8 cellular contexts compared by ENCODE assay signal in the genomic region with DNA sequence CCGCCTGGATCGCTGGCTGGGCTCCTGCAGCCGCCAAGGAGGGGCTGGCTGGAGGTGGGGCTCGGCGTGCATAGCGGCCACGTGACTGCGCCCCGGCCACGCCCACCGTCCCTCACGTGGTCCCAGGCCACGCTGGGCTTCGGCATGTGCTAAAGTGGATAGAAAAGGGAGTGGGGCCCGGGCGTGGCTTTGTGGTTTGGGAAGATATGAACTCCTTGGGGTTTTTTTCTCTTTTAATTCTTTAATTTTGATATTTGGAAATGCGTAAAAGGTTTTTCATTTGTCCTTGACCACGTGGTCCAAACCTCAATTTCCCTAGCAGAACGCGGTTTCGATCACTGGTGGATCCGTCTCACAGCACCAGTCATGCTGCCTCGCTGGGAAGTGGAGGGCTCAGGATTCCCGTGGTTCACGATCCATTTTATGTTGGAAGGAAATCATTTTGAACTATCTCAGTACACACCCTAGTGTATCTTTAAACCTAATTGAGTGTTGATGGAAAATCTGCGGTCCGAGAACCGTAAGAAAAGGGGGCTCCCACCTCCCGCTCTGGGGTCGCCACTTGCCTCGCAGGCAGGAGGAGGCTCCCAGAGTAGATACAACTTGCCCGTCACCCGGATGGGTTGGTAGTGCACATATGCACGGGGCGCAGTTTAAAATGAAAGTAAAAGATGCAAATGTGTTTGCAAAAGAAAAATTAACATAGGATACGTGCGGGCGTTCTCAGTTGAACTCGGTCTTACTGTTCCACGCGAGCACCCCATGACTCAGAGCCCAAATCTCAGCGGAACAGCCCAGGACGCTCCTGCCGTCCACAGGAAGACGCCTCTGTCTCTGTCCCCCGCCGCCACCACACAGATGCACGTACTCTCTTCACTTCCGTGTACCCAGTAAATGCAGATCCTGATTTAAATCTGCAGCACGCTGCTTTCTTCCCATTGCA.
A peak's percentile ranks its signal among the peaks of the same experiment; 100 is the strongest.
DNase-seq lines count a peak whose midpoint lies in the region; ATAC-seq and TF ChIP-seq lines count a peak whose summit lies in the region.

No MANE protein-coding gene starts in this region.

- H3K9me3 Mint-ChIP-seq in activated naive CD8-positive, alpha-beta T cell treated with anti-CD3 and anti-CD28 coated beads, Interleukin-2, amount 10 ng/mL, durations not matched to agents 7 days and 5 days: no peaks in the 10 kb centered on the region

- peak; percentile 89 for DNase-seq in Caki2 (ENCODE audit: low read depth)
- DNase-seq in activated naive CD8-positive, alpha-beta T cell treated with anti-CD3 and anti-CD28 coated beads, Interleukin-2, amount 10 ng/mL, durations not matched to agents 7 days and 5 days: peak; percentile 81
- DNase-seq in heart right ventricle: peak; percentile 76 to 79
- DNase-seq in retinal pigment epithelial cell (ENCODE audit: low read depth): no peak
- DNase-seq in HAP-1 (ENCODE audit: low spot score in 2 of 2): no peak

- H2AFZ ChIP-seq in SU-DHL-6 (ENCODE audit: low read depth, low read length, severe bottlenecking): peak overlapping the region; percentile 68

- intact Hi-C loops in heart right ventricle (cut with DNase I): no loop called here

- peaks cover 16% of the 10 kb centered on the region for H3K4me1 Mint-ChIP-seq in activated naive CD8-positive, alpha-beta T cell treated with anti-CD3 and anti-CD28 coated beads, Interleukin-2, amount 10 ng/mL, durations not matched to agents 7 days and 5 days

- in situ Hi-C loops in Caki2 (cut with HindIII; ENCODE audit: low pct_unique_long_range_greater_than_20kb, low sequenced_read_pairs) (no loop called here), HAP-1 (cut with MboI; ENCODE audit: low sequenced_read_pairs) (no loop called here)

- H3K9me2 ChIP-seq in SU-DHL-6 (replicated peaks; ENCODE audit: insufficient read depth, low read length): no peaks in the 10 kb centered on the region

- no peaks in the 10 kb centered on the region for H3F3A ChIP-seq in SU-DHL-6 (ENCODE audit: insufficient read depth)

- no peaks in the 10 kb centered on the region for H3K27me3 Mint-ChIP-seq in activated naive CD8-positive, alpha-beta T cell treated with anti-CD3 and anti-CD28 coated beads, Interleukin-2, amount 10 ng/mL, durations not matched to agents 7 days and 5 days

- H3K36me3 Mint-ChIP-seq in activated naive CD8-positive, alpha-beta T cell treated with anti-CD3 and anti-CD28 coated beads, Interleukin-2, amount 10 ng/mL, durations not matched to agents 7 days and 5 days: no peaks in the 10 kb centered on the region

- H3K79me2 ChIP-seq in SU-DHL-6 (ENCODE audit: insufficient read depth, low read length): no peaks in the 10 kb centered on the region

- H3K4me3 ChIP-seq in HUES64 (ENCODE audit: low read length) (peak overlapping the region; percentile 37), SU-DHL-6 (ENCODE audit: insufficient read depth, low read length, poor library complexity, severe bottlenecking) (peak overlapping the region; percentile 51), heart right ventricle (peak overlapping the region; percentile 26 to 68 (median 58)), retinal pigment epithelial cell (ENCODE audit: low read length) (peak overlapping the region; percentile 58), HAP-1 (no peak overlapping the region)

- H3K4me2 ChIP-seq in SU-DHL-6 (ENCODE audit: low read depth, low read length, poor library complexity, severe bottlenecking): peak overlapping the region; percentile 66

- 88% methylated on average over 48 of the region's 50 CpGs for WGBS in HUES64
- WGBS in heart right ventricle, 2 donors: 28 to 43% methylated on average over 50 of the region's 50 CpGs

- H3K9ac ChIP-seq in HUES64 (ENCODE audit: low read depth, low read length): peak overlapping the region; percentile 52
- H3K9ac ChIP-seq in SU-DHL-6 (ENCODE audit: low read length): peak overlapping the region; percentile 34

- no peaks in the 10 kb centered on the region; the same call in 1 of the 2 replicates for H4K20me1 ChIP-seq in SU-DHL-6 (ENCODE audit: low read depth, low read length)

- peak overlapping the region; percentile 92 for H3K27ac Mint-ChIP-seq in activated naive CD8-positive, alpha-beta T cell treated with anti-CD3 and anti-CD28 coated beads, Interleukin-2, amount 10 ng/mL, durations not matched to agents 7 days and 5 days

- H3K9me3 ChIP-seq in HUES64 (ENCODE audit: insufficient read depth, low read depth, low read length) (no peaks in the 10 kb centered on the region), SU-DHL-6 (ENCODE audit: insufficient read depth, low read length) (no peaks in the 10 kb centered on the region), heart right ventricle (no peaks in the 10 kb centered on the region), HAP-1 (no peaks in the 10 kb centered on the region)

- H3K27me3 ChIP-seq in HUES64 (ENCODE audit: insufficient read depth, low read length) (no peaks in the 10 kb centered on the region), SU-DHL-6 (ENCODE audit: low read length) (no peaks in the 10 kb centered on the region), heart right ventricle (no peaks in the 10 kb centered on the region), HAP-1 (ENCODE audit: low read depth) (no peaks in the 10 kb centered on the region)

- no peaks in the 10 kb centered on the region for H3K36me3 ChIP-seq in HUES64 (ENCODE audit: insufficient read depth, low read length)
- H3K36me3 ChIP-seq in SU-DHL-6 (ENCODE audit: low read length): no peaks in the 10 kb centered on the region
- H3K36me3 ChIP-seq in heart right ventricle: no peaks in the 10 kb centered on the region
- no peaks in the 10 kb centered on the region for H3K36me3 ChIP-seq in HAP-1 (replicated peaks)

- H3K4me1 ChIP-seq in HUES64 (ENCODE audit: insufficient read depth, low read length) (peaks cover 46% of the 10 kb centered on the region), heart right ventricle (peaks cover 0 to 72% (median 53%) of the 10 kb centered on the region in 9 donors), HAP-1 (no peaks in the 10 kb centered on the region)

- H3K4me3 Mint-ChIP-seq in activated naive CD8-positive, alpha-beta T cell treated with anti-CD3 and anti-CD28 coated beads, Interleukin-2, amount 10 ng/mL, durations not matched to agents 7 days and 5 days: peak overlapping the region; percentile 84

- ATAC-seq in GM21526 (IDR thresholded peaks at IDR 0.05; ENCODE audit: low FRiP score, unreplicated experiment) (peak; percentile 91), heart right ventricle (peak; percentile 87 to 96 (median 92))
- ATAC-seq in activated naive CD8-positive, alpha-beta T cell treated with anti-CD3 and anti-CD28 coated beads, Interleukin-2, amount 10 ng/mL, durations not matched to agents 7 days and 5 days (ENCODE audit: low read depth): peak; percentile 94

- POLR2A ChIA-PET in activated naive CD8-positive, alpha-beta T cell treated with anti-CD3 and anti-CD28 coated beads, Interleukin-2, amount 10 ng/mL, durations not matched to agents 7 days and 5 days (lab: Charles Lee): no interaction called here

- TF ChIP-seq CTCF in SU-DHL-6 (IDR thresholded peaks at IDR 0.05; ENCODE audit: insufficient read depth, low read length, poor library complexity, severe bottlenecking): no peak
- TF ChIP-seq CTCF in heart right ventricle (IDR thresholded peaks at IDR 0.05): no peak
- TF ChIP-seq CTCF in retinal pigment epithelial cell (conservative IDR thresholded peaks at IDR 0.05; ENCODE audit: low read depth, low read length): no peak

- H3K27ac ChIP-seq in HUES64 (ENCODE audit: low read depth, low read length): peak overlapping the region; percentile 63
- no peak overlapping the region for H3K27ac ChIP-seq in SU-DHL-6 (ENCODE audit: low read depth, low read length)
- peak overlapping the region in 9 of 10 donors; percentile 2 to 87 (median 66) for H3K27ac ChIP-seq in heart right ventricle

Comparison
In these comparisons a context has a peak if more than half of its experiments do, and no peak if none do; other contexts are left out.
1. DNase-seq: peak in Caki2 (single experiment), activated naive CD8-positive, alpha-beta T cell treated with anti-CD3 and anti-CD28 coated beads, Interleukin-2, amount 10 ng/mL, durations not matched to agents 7 days and 5 days (single experiment) and heart right ventricle (2 of 2); none in retinal pigment epithelial cell (single experiment) and HAP-1 (0 of 2).
2. Peak in every context shown above with its lines, with median percentiles within 50 percentile points of each other: ATAC-seq.